1 cellular context compared by ENCODE assay signal in the genomic region with DNA sequence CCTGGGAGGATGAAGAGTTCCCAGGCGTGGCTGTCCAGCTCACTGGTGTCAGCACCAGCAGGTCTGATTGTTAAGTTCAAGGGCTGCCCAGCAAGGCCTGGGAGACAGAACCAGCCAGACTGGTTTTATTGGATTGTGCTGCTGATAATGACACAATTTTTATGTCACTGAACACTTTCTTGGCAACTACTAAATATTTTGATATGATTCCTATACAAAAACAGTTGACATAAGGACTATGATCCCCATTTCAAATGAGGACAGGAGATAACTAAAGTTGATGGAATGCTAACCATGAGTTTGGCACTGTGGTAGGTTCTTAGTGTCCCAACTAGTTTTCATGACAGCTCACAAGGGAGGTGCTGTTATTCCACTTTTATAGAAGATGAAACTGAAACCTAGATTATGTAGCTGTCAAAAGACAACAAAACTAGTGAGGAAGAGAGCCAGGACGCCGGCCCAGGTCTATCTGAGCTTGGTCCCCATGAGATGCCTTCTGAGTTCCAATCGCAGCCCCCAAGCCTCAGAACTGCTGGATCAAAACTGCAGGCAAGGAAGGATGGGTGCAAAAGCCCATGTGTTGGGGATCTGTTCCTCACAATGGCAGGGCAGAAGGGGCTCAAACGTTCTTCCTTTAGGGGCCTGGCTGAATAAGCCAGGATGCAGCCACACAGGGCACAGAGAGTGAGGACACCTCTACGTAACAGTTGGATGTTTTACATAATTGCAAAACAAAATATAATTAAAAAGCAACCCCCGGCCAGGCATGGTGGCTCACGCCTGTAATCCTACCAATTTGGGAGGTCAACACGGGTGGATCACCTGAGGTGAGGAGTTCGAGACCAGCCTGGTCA.
TF ChIP-seq lines count a peak whose summit lies in the region.

No MANE protein-coding gene starts in this region.

TF ChIP-seq in SK-N-SH, 30 proteins besides CTCF, POLR2A, EP300 and RAD21:
- TF ChIP-seq ELF1 (IDR thresholded peaks at IDR 0.05) (no peak), NFIC (IDR thresholded peaks at IDR 0.05; ENCODE audit: borderline replicate concordance) (no peak), TCF12 (IDR thresholded peaks at IDR 0.05) (no peak)
- TF ChIP-seq, protein P1, sequence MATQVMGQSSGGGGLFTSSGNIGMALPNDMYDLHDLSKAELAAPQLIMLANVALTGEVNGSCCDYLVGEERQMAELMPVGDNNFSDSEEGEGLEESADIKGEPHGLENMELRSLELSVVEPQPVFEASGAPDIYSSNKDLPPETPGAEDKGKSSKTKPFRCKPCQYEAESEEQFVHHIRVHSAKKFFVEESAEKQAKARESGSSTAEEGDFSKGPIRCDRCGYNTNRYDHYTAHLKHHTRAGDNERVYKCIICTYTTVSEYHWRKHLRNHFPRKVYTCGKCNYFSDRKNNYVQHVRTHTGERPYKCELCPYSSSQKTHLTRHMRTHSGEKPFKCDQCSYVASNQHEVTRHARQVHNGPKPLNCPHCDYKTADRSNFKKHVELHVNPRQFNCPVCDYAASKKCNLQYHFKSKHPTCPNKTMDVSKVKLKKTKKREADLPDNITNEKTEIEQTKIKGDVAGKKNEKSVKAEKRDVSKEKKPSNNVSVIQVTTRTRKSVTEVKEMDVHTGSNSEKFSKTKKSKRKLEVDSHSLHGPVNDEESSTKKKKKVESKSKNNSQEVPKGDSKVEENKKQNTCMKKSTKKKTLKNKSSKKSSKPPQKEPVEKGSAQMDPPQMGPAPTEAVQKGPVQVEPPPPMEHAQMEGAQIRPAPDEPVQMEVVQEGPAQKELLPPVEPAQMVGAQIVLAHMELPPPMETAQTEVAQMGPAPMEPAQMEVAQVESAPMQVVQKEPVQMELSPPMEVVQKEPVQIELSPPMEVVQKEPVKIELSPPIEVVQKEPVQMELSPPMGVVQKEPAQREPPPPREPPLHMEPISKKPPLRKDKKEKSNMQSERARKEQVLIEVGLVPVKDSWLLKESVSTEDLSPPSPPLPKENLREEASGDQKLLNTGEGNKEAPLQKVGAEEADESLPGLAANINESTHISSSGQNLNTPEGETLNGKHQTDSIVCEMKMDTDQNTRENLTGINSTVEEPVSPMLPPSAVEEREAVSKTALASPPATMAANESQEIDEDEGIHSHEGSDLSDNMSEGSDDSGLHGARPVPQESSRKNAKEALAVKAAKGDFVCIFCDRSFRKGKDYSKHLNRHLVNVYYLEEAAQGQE (IDR thresholded peaks at IDR 0.05; ENCODE audit: low read depth, low read length): no peak
- TF ChIP-seq, protein P2, sequence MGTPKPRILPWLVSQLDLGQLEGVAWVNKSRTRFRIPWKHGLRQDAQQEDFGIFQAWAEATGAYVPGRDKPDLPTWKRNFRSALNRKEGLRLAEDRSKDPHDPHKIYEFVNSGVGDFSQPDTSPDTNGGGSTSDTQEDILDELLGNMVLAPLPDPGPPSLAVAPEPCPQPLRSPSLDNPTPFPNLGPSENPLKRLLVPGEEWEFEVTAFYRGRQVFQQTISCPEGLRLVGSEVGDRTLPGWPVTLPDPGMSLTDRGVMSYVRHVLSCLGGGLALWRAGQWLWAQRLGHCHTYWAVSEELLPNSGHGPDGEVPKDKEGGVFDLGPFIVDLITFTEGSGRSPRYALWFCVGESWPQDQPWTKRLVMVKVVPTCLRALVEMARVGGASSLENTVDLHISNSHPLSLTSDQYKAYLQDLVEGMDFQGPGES (IDR thresholded peaks at IDR 0.05; ENCODE audit: low read depth, low read length): no peak
